9 cellular contexts compared by ENCODE assay signal in genomic region chr12:67069451-67070306, GRCh38.
A peak's percentile ranks its signal among the peaks of the same experiment; 100 is the strongest.
DNase-seq lines count a peak whose midpoint lies in the region; ATAC-seq, FAIRE-seq and TF ChIP-seq lines count a peak whose summit lies in the region.
"Had no signal": no experiment of that assay in that cellular context is flagged by ENCODE, and none has a peak within 500 bp of the region (broad histone marks: within the 10 kb centered on the region; RNA-seq: fewer than 3 reads in every experiment).

No MANE protein-coding gene starts in this region.

- H3K9me3 ChIP-seq in pancreas, result no peaks in the 10 kb centered on the region

- peak overlapping the region in 3 of 4 donors; percentile 13 to 83 (median 70) for H3K27ac ChIP-seq in pancreas

- peak overlapping the region; percentile 48 to 73 (median 62) for H3K4me3 ChIP-seq in pancreas

- DNase-seq in SIG-M5 treated with dmso at 0.1 percent for 504 hours (lab: John Stamatoyannopoulos, UW; ENCODE audit: unreplicated experiment), result peak; percentile 52
- DNase-seq in SIG-M5 (lab: John Stamatoyannopoulos, UW), result no peak
- peak; percentile 25 for DNase-seq in NCI-H526 treated with DMSO at 0.1 percent for 48 hours (lab: John Stamatoyannopoulos, UW)
- peak; percentile 32 to 60 for DNase-seq in activated T-cell treated with anti-CD3 and anti-CD28 coated beads, Interleukin-2, amount 50 U/mL, for 48 hours
- peak; percentile 22 for DNase-seq in germinal center (ENCODE audit: low spot score)
- DNase-seq in pancreas, result peak; percentile 43 to 82 (median 53)
- DNase-seq in NK-92 (lab: John Stamatoyannopoulos, UW; ENCODE audit: unreplicated experiment), result no peak

- no peaks in the 10 kb centered on the region for H3K4me1 ChIP-seq in pancreas

- WGBS in pancreas, 2 donors, result 1 to 2% methylated on average over 53 to 68 of the region's 68 CpGs

- peak; percentile 60 for ATAC-seq in HG02970 (IDR thresholded peaks at IDR 0.05; ENCODE audit: low FRiP score, unreplicated experiment)
- peak; percentile 76 to 86 (median 79) for ATAC-seq in pancreas

- intact Hi-C loops in pancreas (cut with DNase I), result no loop called here

- FAIRE-seq in pancreas (lab: Jason Lieb, UNC), result no peak
- FAIRE-seq: GM18507 had no signal

- no peaks in the 10 kb centered on the region for H3K36me3 ChIP-seq in pancreas

- no peaks in the 10 kb centered on the region for H3K27me3 ChIP-seq in pancreas

- no peak for TF ChIP-seq CTCF in pancreas (IDR thresholded peaks at IDR 0.05)

Comparison
In these comparisons a context has a peak if more than half of its experiments do, and no peak if none do; other contexts are left out.
1. DNase-seq: peak in SIG-M5 treated with dmso at 0.1 percent for 504 hours (single experiment), NCI-H526 treated with DMSO at 0.1 percent for 48 hours (single experiment), activated T-cell treated with anti-CD3 and anti-CD28 coated beads, Interleukin-2, amount 50 U/mL, for 48 hours (2 of 2), germinal center (single experiment) and pancreas (6 of 6); none in SIG-M5 (single experiment) and NK-92 (single experiment).